8 cellular contexts compared by ENCODE assay signal in genomic region chr7:47988496-47989386, GRCh38. TPM values are rescaled to one million over a fixed set of nuclear protein-coding genes. Genes with fewer than 3 reads are reported as not detected.
A peak's percentile ranks its signal among the peaks of the same experiment; 100 is the strongest.
DNase-seq lines count a peak whose midpoint lies in the region; ATAC-seq and TF ChIP-seq lines count a peak whose summit lies in the region.

No MANE protein-coding gene starts in this region.

- peaks cover 15% of the 10 kb centered on the region for H3K4me1 Mint-ChIP-seq in activated CD4-positive, alpha-beta memory T cell treated with anti-CD3 and anti-CD28 coated beads for 36 hours (ENCODE audit: low read depth)

- POLR2A ChIA-PET in activated CD4-positive, alpha-beta memory T cell treated with anti-CD3 and anti-CD28 coated beads for 36 hours (lab: Charles Lee): no interaction called here

- H3K27me3 ChIP-seq in WERI-Rb-1 (ENCODE audit: insufficient read depth, low read depth, severe bottlenecking) (no peaks in the 10 kb centered on the region), right lobe of liver (no peaks in the 10 kb centered on the region), left lung (no peaks in the 10 kb centered on the region)

- CTCF ChIA-PET in activated CD4-positive, alpha-beta memory T cell treated with anti-CD3 and anti-CD28 coated beads for 36 hours (lab: Charles Lee): interaction anchor here (0.7 to 2.5 kb wide), 11 partner anchors 11 to 166 kb away, joined by 3 to 41 read pairs (median 4); no protein-coding TSS in a partner anchor

- intact Hi-C loops in right lobe of liver (cut with DNase I): loop anchor here in 1 of 2 donors (10.0 kb wide), 1 partner anchor 116 kb away; no protein-coding TSS in a partner anchor
- intact Hi-C loops in activated CD4-positive, alpha-beta memory T cell treated with anti-CD3 and anti-CD28 coated beads for 36 hours (cut with micrococcal nuclease): no loop called here
- intact Hi-C loops in left lung (cut with DNase I): no loop called here

- ATAC-seq in right lobe of liver (no peak), left lung (no peak), HG03460 (IDR thresholded peaks at IDR 0.05; ENCODE audit: unreplicated experiment) (no peak)

- no peak overlapping the region for H3K27ac Mint-ChIP-seq in activated CD4-positive, alpha-beta memory T cell treated with anti-CD3 and anti-CD28 coated beads for 36 hours

- peaks cover 2% of the 10 kb centered on the region for H3K9me3 Mint-ChIP-seq in activated CD4-positive, alpha-beta memory T cell treated with anti-CD3 and anti-CD28 coated beads for 36 hours

- no peaks in the 10 kb centered on the region for H3K36me3 ChIP-seq in WERI-Rb-1
- H3K36me3 ChIP-seq in right lobe of liver: no peaks in the 10 kb centered on the region
- no peaks in the 10 kb centered on the region for H3K36me3 ChIP-seq in left lung

- H3K4me3 ChIP-seq in WERI-Rb-1 (ENCODE audit: low read depth, low read length) (no peak overlapping the region), right lobe of liver (no peak overlapping the region), left lung (no peak overlapping the region), coronary artery (no peak overlapping the region)

- DNase-seq in EL (peak; percentile 16), HuH-7.5 (ENCODE audit: low spot score) (peak; percentile 27), WERI-Rb-1 (peak; percentile 23), right lobe of liver (no peak), left lung (no peak), coronary artery (ENCODE audit: low spot score) (no peak)
- DNase-seq in activated CD4-positive, alpha-beta memory T cell treated with anti-CD3 and anti-CD28 coated beads for 36 hours: no peak

- no peak for TF ChIP-seq POLR2A in right lobe of liver (IDR thresholded peaks at IDR 0.05)

- no peak overlapping the region for H3K4me3 Mint-ChIP-seq in activated CD4-positive, alpha-beta memory T cell treated with anti-CD3 and anti-CD28 coated beads for 36 hours

- H3K9me3 ChIP-seq in WERI-Rb-1 (ENCODE audit: severe bottlenecking): no peaks in the 10 kb centered on the region
- H3K9me3 ChIP-seq in right lobe of liver: no peaks in the 10 kb centered on the region
- H3K9me3 ChIP-seq in left lung: no peaks in the 10 kb centered on the region

- peaks cover 0 to 3% (median 0%) of the 10 kb centered on the region in 4 donors for H3K4me1 ChIP-seq in right lobe of liver
- H3K4me1 ChIP-seq in left lung: peaks cover 0 to 17% of the 10 kb centered on the region in 2 donors

- 66% methylated on average over 8 of the region's 8 CpGs for WGBS in right lobe of liver (ENCODE audit: insufficient coverage, low coverage, low lambda C conversion rate, missing lambda C conversion rate)

- no peaks in the 10 kb centered on the region for H3K27me3 Mint-ChIP-seq in activated CD4-positive, alpha-beta memory T cell treated with anti-CD3 and anti-CD28 coated beads for 36 hours

- H3K27ac ChIP-seq in WERI-Rb-1 (no peak overlapping the region), right lobe of liver (no peak overlapping the region), left lung (no peak overlapping the region), coronary artery (no peak overlapping the region)

- H3K36me3 Mint-ChIP-seq in activated CD4-positive, alpha-beta memory T cell treated with anti-CD3 and anti-CD28 coated beads for 36 hours: no peaks in the 10 kb centered on the region

- TF ChIP-seq CTCF in WERI-Rb-1 (IDR thresholded peaks at IDR 0.05; ENCODE audit: low read depth, low read length) (peak; percentile 39; the same call in 1 of the 2 replicates), right lobe of liver (IDR thresholded peaks at IDR 0.05) (peak in 3 of 4 donors; percentile 25 to 38 (median 36)), left lung (IDR thresholded peaks at IDR 0.05) (no peak), coronary artery (IDR thresholded peaks at IDR 0.05) (no peak)

RNA-seq across cellular contexts. Expression of gene HUS1, which starts 9.3 kb away (rescaled TPM):
- 10 to 100 TPM; 16.1 to 40.5 (median 25.5) TPM for total RNA-seq in right lobe of liver
- 10 to 100 TPM; 38.6 to 38.9 TPM for total RNA-seq in activated CD4-positive, alpha-beta memory T cell treated with anti-CD3 and anti-CD28 coated beads for 36 hours
- 10 to 100 TPM; 36.7 to 38.7 TPM for total RNA-seq in left lung

RNA-seq across cellular contexts. Expression of gene SUN3, which starts 40.2 kb away (rescaled TPM):
- not detected for total RNA-seq in right lobe of liver
- total RNA-seq in activated CD4-positive, alpha-beta memory T cell treated with anti-CD3 and anti-CD28 coated beads for 36 hours: not detected
- total RNA-seq in left lung: not detected

RNA-seq across cellular contexts. Expression of gene PKD1L1, which starts 40.5 kb away (rescaled TPM):
- 1 to 10 TPM in 1 of 6 experiments, under 1 TPM in 4, not detected in 1; 0.13 to 1.4 (median 0.51) TPM for total RNA-seq in right lobe of liver
- total RNA-seq in activated CD4-positive, alpha-beta memory T cell treated with anti-CD3 and anti-CD28 coated beads for 36 hours: under 1 TPM; 0.17 to 0.19 TPM
- under 1 TPM; 0.52 to 0.67 TPM for total RNA-seq in left lung

RNA-seq across cellular contexts. Expression of gene C7orf57, which starts 46.6 kb away (rescaled TPM):
- total RNA-seq in right lobe of liver (not detected), left lung (1 to 10 TPM in 1 of 2 donors, not detected in 1; 1.6 TPM)
- under 1 TPM; 0.71 to 0.90 TPM for total RNA-seq in activated CD4-positive, alpha-beta memory T cell treated with anti-CD3 and anti-CD28 coated beads for 36 hours

Comparison
In these comparisons a context has a peak if more than half of its experiments do, and no peak if none do; other contexts are left out.
1. DNase-seq: peak in EL (single experiment), HuH-7.5 (single experiment) and WERI-Rb-1 (single experiment); none in right lobe of liver (0 of 3), activated CD4-positive, alpha-beta memory T cell treated with anti-CD3 and anti-CD28 coated beads for 36 hours (single experiment), left lung (0 of 2) and coronary artery (single experiment).
2. CTCF ChIP-seq: peak in WERI-Rb-1 (single experiment) and right lobe of liver (3 of 4); none in left lung (0 of 2) and coronary artery (single experiment).